In genomic region chr5:83450183-83450839, GRCh38 we compare ENCODE assay signal across 17 cellular contexts. TPM values are rescaled to one million over a fixed set of nuclear protein-coding genes. Genes with fewer than 3 reads are reported as not detected.
DNase-seq lines count a peak whose midpoint lies in the region; ATAC-seq, FAIRE-seq and TF ChIP-seq lines count a peak whose summit lies in the region.
"Had no signal": no experiment of that assay in that cellular context is flagged by ENCODE, and none has a peak within 500 bp of the region (broad histone marks: within the 10 kb centered on the region; RNA-seq: fewer than 3 reads in every experiment).

No MANE protein-coding gene starts in this region.

- TF ChIP-seq CTCF in H1 (IDR thresholded peaks at IDR 0.05; ENCODE audit: control extremely low read depth in 1 of 3, insufficient read depth in 1 of 3, low read depth in 1 of 3, low read length in 3 of 3) = no peak
- no peak for TF ChIP-seq CTCF in nephron progenitor cell (IDR thresholded peaks at IDR 0.05)
- no peak for TF ChIP-seq CTCF in SK-N-SH (IDR thresholded peaks at IDR 0.05)

- no peak overlapping the region for H3K23ac ChIP-seq in H1 (ENCODE audit: insufficient read length)

- no peak overlapping the region for H2BK15ac ChIP-seq in H1 (ENCODE audit: low read length)

- H2BK5ac ChIP-seq in H1 (ENCODE audit: low read depth, low read length) = no peak overlapping the region

- H2BK12ac ChIP-seq in H1 (ENCODE audit: low read depth, low read length) = no peak overlapping the region

- H3K4me3 ChIP-seq in H1 (ENCODE audit: extremely low read depth in 1 of 4, insufficient read depth in 2 of 4, low read depth in 3 of 4, low read length in 4 of 4) (no peak overlapping the region), SK-N-SH (ENCODE audit: low read depth in 2 of 2, low read length in 1 of 2) (no peak overlapping the region)
- H3K4me3 ChIP-seq: PC-9, testis had no signal

- H3K9me2 ChIP-seq in SK-N-SH = no peaks in the 10 kb centered on the region

- H3K4me2 ChIP-seq in H1 (ENCODE audit: insufficient read depth in 1 of 2, low read depth in 2 of 2, low read length in 2 of 2) (no peak overlapping the region), SK-N-SH (no peak overlapping the region)
- H3K4me2 ChIP-seq: PC-9 had no signal

- POLR2A ChIA-PET in H1 (lab: Charles Lee; ENCODE audit: partially characterized antibody) (interaction anchor here (1.2 kb wide), 1 partner anchor 14 kb away, joined by 5 read pairs; no protein-coding TSS in a partner anchor), SK-N-SH (lab: Yijun Ruan, JAX) (no interaction called here)

- no peak overlapping the region for H2AK5ac ChIP-seq in H1 (ENCODE audit: low read depth, low read length)

- CTCF ChIA-PET in H1 (lab: Charles Lee; ENCODE audit: partially characterized antibody) = interaction anchor here (2.3 kb wide), 1 partner anchor 21 kb away, joined by 8 read pairs; no protein-coding TSS in a partner anchor
- CTCF ChIA-PET in SK-N-SH (lab: Yijun Ruan, JAX) = no interaction called here

- H3K36me3 ChIP-seq in H1 (ENCODE audit: control insufficient read depth in 2 of 4, insufficient read depth in 4 of 4, low read length in 3 of 4) = no peaks in the 10 kb centered on the region
- no peaks in the 10 kb centered on the region for H3K36me3 ChIP-seq in SK-N-SH (replicated peaks in 1 of 2; ENCODE audit: control insufficient read depth in 1 of 2, insufficient read depth in 2 of 2, low read length in 1 of 2)
- H3K36me3 ChIP-seq: neutrophil had no signal

- H3K27ac Mint-ChIP-seq in nephron progenitor cell = peak overlapping the region; percentile 29
- H3K27ac Mint-ChIP-seq: activated CD4-positive, alpha-beta memory T cell treated with anti-CD3 and anti-CD28 coated beads, Interleukin-2, amount 10 ng/mL, durations not matched to agents 7 days and 5 days; activated naive CD8-positive, alpha-beta T cell treated with anti-CD3 and anti-CD28 coated beads, Interleukin-2, amount 50 U/mL, for 24 hours had no signal

- no peaks in the 10 kb centered on the region for H3K79me2 ChIP-seq in H1 (ENCODE audit: control insufficient read depth in 1 of 2, insufficient read depth in 2 of 2, low read length in 2 of 2)
- H3K79me2 ChIP-seq in SK-N-SH (ENCODE audit: insufficient read depth) = no peaks in the 10 kb centered on the region

- H3K4me3 Mint-ChIP-seq in nephron progenitor cell = no peak overlapping the region
- H3K4me3 Mint-ChIP-seq: activated CD4-positive, alpha-beta memory T cell treated with anti-CD3 and anti-CD28 coated beads, Interleukin-2, amount 10 ng/mL, durations not matched to agents 7 days and 5 days; activated naive CD8-positive, alpha-beta T cell treated with anti-CD3 and anti-CD28 coated beads, Interleukin-2, amount 50 U/mL, for 24 hours had no signal

- TF ChIP-seq RAD21 in H1 (IDR thresholded peaks at IDR 0.05 in 1 of 2, conservative IDR thresholded peaks at IDR 0.05 in 1 of 2; ENCODE audit: low read depth in 2 of 2, low read length in 2 of 2) (no peak), SK-N-SH (IDR thresholded peaks at IDR 0.05; ENCODE audit: low read length) (no peak)

- H3K4me1 Mint-ChIP-seq in nephron progenitor cell = peaks cover 10% of the 10 kb centered on the region
- H3K4me1 Mint-ChIP-seq: activated CD4-positive, alpha-beta memory T cell treated with anti-CD3 and anti-CD28 coated beads, Interleukin-2, amount 10 ng/mL, durations not matched to agents 7 days and 5 days; activated naive CD8-positive, alpha-beta T cell treated with anti-CD3 and anti-CD28 coated beads, Interleukin-2, amount 50 U/mL, for 24 hours had no signal

- peaks cover 25% of the 10 kb centered on the region for H3K9me3 Mint-ChIP-seq in nephron progenitor cell

- no peak overlapping the region for H3K4ac ChIP-seq in H1 (replicated peaks; ENCODE audit: insufficient read length, low read depth, low read length)

- H3K56ac ChIP-seq in H1 (replicated peaks; ENCODE audit: insufficient read length, low read depth, low read length) = no peak overlapping the region

- H4K5ac ChIP-seq in H1 (ENCODE audit: insufficient read length, low read depth, low read length) = no peak overlapping the region

- peak; percentile 54 for DNase-seq in ELF-1 (ENCODE audit: low read depth, low spot score)
- peak; percentile 17 for DNase-seq in NCI-H69 (lab: John Stamatoyannopoulos, UW)
- no peak for DNase-seq in H1 (ENCODE audit: low read depth in 1 of 2, low spot score in 2 of 2)
- no peak for DNase-seq in nephron progenitor cell
- no peak for DNase-seq in SK-N-SH
- no peak for DNase-seq in SIG-M5 (lab: John Stamatoyannopoulos, UW)
- DNase-seq: activated CD4-positive, alpha-beta memory T cell treated with anti-CD3 and anti-CD28 coated beads, Interleukin-2, amount 10 ng/mL, durations not matched to agents 7 days and 5 days; activated naive CD8-positive, alpha-beta T cell treated with anti-CD3 and anti-CD28 coated beads, Interleukin-2, amount 50 U/mL, for 24 hours; NCI-H2029; NCI-H526; PC-9; stimulated activated CD4-positive, alpha-beta T cell treated with anti-CD3 and anti-CD28 coated beads, Interleukin-4, amount 100 ng/mL, for 1 hour; testis had no signal

- no peak for TF ChIP-seq POLR2A in H1 (IDR thresholded peaks at IDR 0.05; ENCODE audit: control extremely low read depth in 1 of 2, low read depth in 2 of 2, low read length in 2 of 2)

- no peak for ATAC-seq in HG03354 (IDR thresholded peaks at IDR 0.05; ENCODE audit: poor library complexity, severe bottlenecking, unreplicated experiment)
- ATAC-seq: activated naive CD8-positive, alpha-beta T cell treated with anti-CD3 and anti-CD28 coated beads, Interleukin-2, amount 50 U/mL, for 24 hours had no signal

- 91% methylated on average over 4 of the region's 4 CpGs; no CpG with 5 or more reads in 1 of the 2 experiments for WGBS in H1 (ENCODE audit: extremely low coverage in 1 of 2, insufficient coverage in 1 of 2, insufficient read length in 1 of 2, insufficient replicate concordance in 2 of 2, low coverage in 1 of 2, low lambda C conversion rate in 2 of 2, missing lambda C conversion rate in 1 of 2), 2 experiments
- 61% methylated on average over 4 of the region's 4 CpGs for WGBS in SK-N-SH (ENCODE audit: low lambda C conversion rate)

- H3K9me3 ChIP-seq in H1 (ENCODE audit: insufficient read depth in 2 of 2, low read depth in 1 of 2, low read length in 1 of 2) (no peaks in the 10 kb centered on the region), SK-N-SH (peaks cover 12% of the 10 kb centered on the region; the same call in 1 of the 2 replicates)
- H3K9me3 ChIP-seq: neutrophil, testis had no signal

- peaks cover 12% of the 10 kb centered on the region for H3K36me3 Mint-ChIP-seq in nephron progenitor cell (ENCODE audit: low read depth)

- TF ChIP-seq EP300 in H1 (IDR thresholded peaks at IDR 0.05; ENCODE audit: borderline replicate concordance in 1 of 2, low read depth in 2 of 2, low read length in 2 of 2) = no peak
- TF ChIP-seq EP300 in SK-N-SH (IDR thresholded peaks at IDR 0.05; ENCODE audit: borderline replicate concordance in 1 of 2, low read depth in 1 of 2, low read length in 1 of 2) = no peak

- no peaks in the 10 kb centered on the region for H3K79me1 ChIP-seq in H1 (ENCODE audit: low read depth, low read length)

- H2BK120ac ChIP-seq in H1 (replicated peaks; ENCODE audit: low read depth, low read length) = no peak overlapping the region

- peaks cover 2% of the 10 kb centered on the region for H3K27me3 Mint-ChIP-seq in nephron progenitor cell (ENCODE audit: low read depth, poor library complexity)

- H3K14ac ChIP-seq in H1 (ENCODE audit: insufficient read length) = no peak overlapping the region

- H2BK20ac ChIP-seq in H1 (ENCODE audit: low read length) = no peak overlapping the region

- H3K27ac ChIP-seq in H1 (ENCODE audit: low read depth, low read length) = no peak overlapping the region
- H3K27ac ChIP-seq in SK-N-SH (ENCODE audit: low read depth in 2 of 2, low read length in 1 of 2) = no peak overlapping the region
- H3K27ac ChIP-seq: neutrophil, PC-9, testis had no signal

- no peak overlapping the region for H3K18ac ChIP-seq in H1 (ENCODE audit: extremely low read depth, low read length)

- H3K23me2 ChIP-seq in H1 (ENCODE audit: low read depth, low read length) = no peaks in the 10 kb centered on the region

- H3K27me3 ChIP-seq in H1 (replicated peaks in 1 of 4; ENCODE audit: control insufficient read depth in 3 of 4, extremely low read depth in 1 of 4, insufficient read depth in 3 of 4, low read length in 3 of 4) (no peaks in the 10 kb centered on the region), SK-N-SH (ENCODE audit: insufficient read depth) (no peaks in the 10 kb centered on the region)
- H3K27me3 ChIP-seq: neutrophil, testis had no signal

- H4K8ac ChIP-seq in H1 (ENCODE audit: extremely low read depth, insufficient read depth, low read length) = no peak overlapping the region

- H3K4me1 ChIP-seq in H1 (replicated peaks in 1 of 4; ENCODE audit: control insufficient read depth in 3 of 4, insufficient read depth in 4 of 4, low read length in 3 of 4) = peaks cover 0 to 7% (median 0%) of the 10 kb centered on the region in 4 experiments; a peak in 1 of 7 replicates
- no peaks in the 10 kb centered on the region; a peak in 1 of 4 replicates for H3K4me1 ChIP-seq in SK-N-SH (ENCODE audit: control insufficient read depth in 1 of 2, insufficient read depth in 2 of 2, low read depth in 1 of 2, low read length in 1 of 2)
- H3K4me1 ChIP-seq: testis had no signal

- H4K20me1 ChIP-seq in H1 (replicated peaks in 1 of 2; ENCODE audit: control insufficient read depth in 1 of 2, insufficient read depth in 2 of 2, low read length in 2 of 2) = no peaks in the 10 kb centered on the region
- H4K20me1 ChIP-seq in SK-N-SH (ENCODE audit: insufficient read depth) = no peaks in the 10 kb centered on the region

- peak; percentile 68 for FAIRE-seq in H1 (lab: Jason Lieb, UNC)
- FAIRE-seq: frontal cortex, HTR-8/SVneo had no signal

- H2AFZ ChIP-seq in H1 (ENCODE audit: low read length) (peak overlapping the region; percentile 24; the same call in 1 of the 2 replicates), SK-N-SH (ENCODE audit: low read depth) (no peak overlapping the region)
- H2AFZ ChIP-seq: PC-9 had no signal

- no peak overlapping the region for H3K9ac ChIP-seq in H1 (replicated peaks in 1 of 4; ENCODE audit: extremely low read depth in 1 of 4, low read depth in 3 of 4, low read length in 3 of 4)
- H3K9ac ChIP-seq in SK-N-SH = no peak overlapping the region

- H3F3A ChIP-seq in SK-N-SH (replicated peaks; ENCODE audit: insufficient read depth) = no peaks in the 10 kb centered on the region

- no peak overlapping the region for H4K91ac ChIP-seq in H1 (replicated peaks; ENCODE audit: insufficient read length, low read length)

RNA-seq across cellular contexts. Expression of gene VCAN, which starts 21.2 kb away (rescaled TPM):
- 393 and 404 TPM in 2 replicates for total RNA-seq in H1 (2021; fragmentation: NEBNext Ultra II Directional; extraction: Animal tissue kit (Norgen Biotek cat#: 25700))
- polyA plus RNA-seq in H1 (2011; rRNA removed) = 146 and 228 TPM in 2 replicates
- 146 TPM for polyA plus RNA-seq in H1 (2011; cell fraction: cytosol; rRNA removed)
- 472 TPM for polyA plus RNA-seq in H1 (2011; cell fraction: nucleus; rRNA removed)
- 155 to 221 TPM (median 206 TPM) in 4 replicates for polyA plus RNA-seq in H1 (2012, experiment 1 of 2)
- polyA plus RNA-seq in H1 (2012, experiment 2 of 2) = 7.2 TPM
- polyA plus RNA-seq in H1 (2013, experiment 1 of 2) = 331 TPM
- 245 TPM for polyA plus RNA-seq in H1 (2013, experiment 2 of 2)
- polyA minus RNA-seq in H1 (2011; rRNA and poly(A)+ RNA removed) = 613 and 784 TPM in 2 replicates
- 193 TPM for polyA minus RNA-seq in H1 (2011; cell fraction: cytosol; rRNA and poly(A)+ RNA removed)
- 564 TPM for polyA minus RNA-seq in H1 (2011; cell fraction: nucleus; rRNA and poly(A)+ RNA removed)
- polyA plus RNA-seq in SK-N-SH (2012; rRNA removed) = 142 and 147 TPM in 2 replicates
- polyA plus RNA-seq in SK-N-SH (2012; cell fraction: cytosol; rRNA removed) = 128 and 146 TPM in 2 replicates
- 105 and 212 TPM in 2 replicates for polyA plus RNA-seq in SK-N-SH (2012; cell fraction: nucleus; rRNA removed)

Comparison
In these comparisons a context has a peak if more than half of its experiments do, and no peak if none do; other contexts are left out.
1. DNase-seq: peak in ELF-1 (single experiment) and NCI-H69 (single experiment); none in H1 (0 of 2), nephron progenitor cell (single experiment), SK-N-SH (single experiment) and SIG-M5 (single experiment).